10 cellular contexts compared by ENCODE assay signal in genomic region chr14:70934084-70934483, GRCh38. TPM values are rescaled to one million over a fixed set of nuclear protein-coding genes. Genes with fewer than 3 reads are reported as not detected.
DNase-seq lines count a peak whose midpoint lies in the region; ATAC-seq and TF ChIP-seq lines count a peak whose summit lies in the region.
"Had no signal": no experiment of that assay in that cellular context is flagged by ENCODE, and none has a peak within 500 bp of the region (broad histone marks: within the 10 kb centered on the region; RNA-seq: fewer than 3 reads in every experiment).

No MANE protein-coding gene starts in this region.

- H3K36me3 ChIP-seq in KOPT-K1 (ENCODE audit: insufficient read depth, low read length): no peaks in the 10 kb centered on the region
- no peaks in the 10 kb centered on the region for H3K36me3 ChIP-seq in neutrophil
- H3K36me3 ChIP-seq: MG63 had no signal

- no peak overlapping the region for H3K4me3 Mint-ChIP-seq in CD14-positive monocyte

- no peak for DNase-seq in CD14-positive monocyte (ENCODE audit: low spot score)
- peak; percentile 49 for DNase-seq in epithelial cell of esophagus (ENCODE audit: low read depth)
- no peak for DNase-seq in GOT3 (lab: John Stamatoyannopoulos, UW)
- DNase-seq in NCI-H1694 treated with DMSO at 0.1 percent for 48 hours (lab: John Stamatoyannopoulos, UW): no peak
- no peak for DNase-seq in SW480 (ENCODE audit: low spot score)
- DNase-seq: DMS53, MG63 had no signal

- H3K9me3 Mint-ChIP-seq in CD14-positive monocyte: peaks cover 0 to 3% (median 0%) of the 10 kb centered on the region in 7 donors

- peaks cover 5% of the 10 kb centered on the region for H3K9me3 ChIP-seq in KOPT-K1 (ENCODE audit: insufficient read depth, low read length, poor library complexity, severe bottlenecking)
- no peaks in the 10 kb centered on the region for H3K9me3 ChIP-seq in neutrophil
- H3K9me3 ChIP-seq: MG63 had no signal

- H3K27me3 Mint-ChIP-seq in CD14-positive monocyte (ENCODE audit: low read depth in 3 of 3): no peaks in the 10 kb centered on the region

- H3K27ac Mint-ChIP-seq in CD14-positive monocyte: peak overlapping the region in 5 of 7 donors; percentile 14 to 86 (median 68)

- TF ChIP-seq CTCF in CD14-positive monocyte (IDR thresholded peaks at IDR 0.05) (no peak), epithelial cell of esophagus (IDR thresholded peaks at IDR 0.05; ENCODE audit: insufficient read depth, low read depth, low read length, missing control alignments) (no peak), neutrophil (IDR thresholded peaks at IDR 0.05) (no peak)

- intact Hi-C loops in CD14-positive monocyte (cut with micrococcal nuclease): no loop called here

- no peak for ATAC-seq in GM21717 (IDR thresholded peaks at IDR 0.05; ENCODE audit: unreplicated experiment)

- H3K4me3 ChIP-seq in epithelial cell of esophagus (ENCODE audit: low read length): no peak overlapping the region
- no peak overlapping the region for H3K4me3 ChIP-seq in neutrophil (ENCODE audit: low read depth in 1 of 2, low read length in 1 of 2)
- H3K4me3 ChIP-seq: MG63 had no signal

- no peaks in the 10 kb centered on the region for H3K27me3 ChIP-seq in neutrophil
- H3K27me3 ChIP-seq: MG63 had no signal

- H3K4me1 ChIP-seq in neutrophil (ENCODE audit: control insufficient read depth in 1 of 2, insufficient read depth in 1 of 2, low read depth in 1 of 2, low read length in 1 of 2): peaks cover 22 to 34% of the 10 kb centered on the region in 2 experiments

- peaks cover 42% of the 10 kb centered on the region for H3K4me1 Mint-ChIP-seq in CD14-positive monocyte

- H3K27ac ChIP-seq in KOPT-K1 (ENCODE audit: low read depth, low read length, poor library complexity, severe bottlenecking) (peak overlapping the region; percentile 58), neutrophil (peak overlapping the region; percentile 62)

- peaks cover 0 to 1% of the 10 kb centered on the region in 2 donors for H3K36me3 Mint-ChIP-seq in CD14-positive monocyte

RNA-seq across cellular contexts. Expression of gene PCNX1, which starts 26.8 kb away (rescaled TPM):
- 1 to 10 TPM; 7.3 to 8.1 TPM for polyA plus RNA-seq in CD14-positive monocyte
